Comparison of ENCODE assay signal across 1 cellular context in genomic region chr16:10942352-10943297, GRCh38.
TF ChIP-seq lines count a peak whose summit lies in the region.

DEXI (minus strand) TSS chr16:10942468; CDS start chr16:10942005, 463 bp downstream.

TF ChIP-seq in GM23338, 12 proteins besides CTCF, POLR2A, EP300 and RAD21 (continued from another document):
- TF ChIP-seq ZNF462 (CRISPR knock-in tag; IDR thresholded peaks at IDR 0.05) (no peak), EZH2 (IDR thresholded peaks at IDR 0.05; ENCODE audit: low read depth, unreplicated experiment) (no peak)
